Comparison of ENCODE assay signal across 2 cellular contexts in the genomic region with DNA sequence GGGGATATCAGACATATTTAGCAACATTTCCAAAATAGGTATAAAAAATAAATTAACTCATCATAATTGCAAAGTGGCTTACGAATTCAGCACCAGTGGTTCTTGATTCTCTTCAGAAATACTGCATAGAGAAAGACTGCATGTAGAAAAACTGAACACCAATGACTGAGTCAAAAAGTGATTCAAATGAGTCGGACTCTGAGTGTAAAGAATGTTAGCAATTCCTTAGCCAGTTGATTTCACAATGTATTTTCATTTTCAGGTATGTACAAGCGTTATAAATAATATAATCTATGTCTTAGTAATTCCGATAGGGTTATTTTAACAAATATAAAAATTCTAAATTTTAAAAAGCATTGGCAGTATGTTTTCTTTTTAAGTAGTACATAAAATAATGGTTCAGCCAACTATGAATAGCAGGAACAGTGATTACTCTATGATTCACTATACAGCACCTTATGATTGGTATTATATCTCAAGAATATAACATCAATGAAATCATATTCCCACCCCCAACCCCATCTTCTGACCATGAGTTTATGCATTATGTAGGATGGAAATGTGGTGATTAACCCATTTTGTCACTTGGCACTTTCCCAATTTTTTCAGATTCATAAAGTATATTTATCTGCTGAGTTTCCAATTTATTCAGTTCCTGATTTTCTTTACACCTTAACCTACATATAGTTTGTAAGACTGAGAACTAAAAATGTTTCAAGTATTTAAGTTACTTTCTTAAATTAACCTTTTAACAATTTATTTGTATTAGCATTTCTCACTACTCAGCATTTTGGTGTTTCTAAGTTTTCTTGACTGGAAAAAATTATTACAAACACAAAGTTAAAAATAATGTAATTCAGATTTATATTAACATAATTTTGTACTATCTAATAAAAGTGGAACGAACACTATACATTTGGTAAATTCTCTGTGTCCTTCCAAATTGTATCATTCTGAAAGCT.
TF ChIP-seq lines count a peak whose summit lies in the region.

No MANE protein-coding gene starts in this region.

TF ChIP-seq in A549, 52 proteins besides CTCF, POLR2A, EP300 and RAD21:
- TF ChIP-seq MAFK (IDR thresholded peaks at IDR 0.05; ENCODE audit: partially characterized antibody) (peak; percentile 62), NFE2L2 (conservative IDR thresholded peaks at IDR 0.05; ENCODE audit: low read length) (no peak)

TF ChIP-seq in IMR-90, 13 proteins besides CTCF, POLR2A, EP300 and RAD21:
- TF ChIP-seq CHD1 (IDR thresholded peaks at IDR 0.05; ENCODE audit: low read depth, low read length) (no peak), MAFK (IDR thresholded peaks at IDR 0.05; ENCODE audit: low read depth, low read length) (peak; percentile 60), CEBPB (IDR thresholded peaks at IDR 0.05; ENCODE audit: low read depth, low read length) (peak; percentile 68)
